ENCODE assay signal across 1 cellular context in the genomic region with DNA sequence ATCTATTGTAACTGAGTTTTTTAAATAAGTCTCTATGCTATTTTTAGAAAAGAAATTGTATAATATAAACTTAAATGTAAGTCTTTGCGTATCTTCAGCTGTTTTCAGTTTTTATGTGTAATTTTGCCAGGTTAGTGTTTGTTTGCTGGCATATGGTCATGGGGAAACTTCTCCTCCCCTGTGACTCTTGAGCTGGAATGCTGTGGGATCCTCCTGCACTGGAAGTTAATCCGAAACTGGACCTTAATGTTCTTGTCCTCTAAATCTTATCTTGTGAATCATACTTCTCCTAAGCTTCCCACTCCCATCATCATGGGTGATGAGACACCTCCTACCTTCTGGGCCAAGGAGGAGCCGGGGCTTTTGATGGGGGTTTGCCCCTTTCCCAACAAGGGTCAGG.
TF ChIP-seq lines count a peak whose summit lies in the region.

No MANE protein-coding gene starts in this region.

TF ChIP-seq in H1, 55 proteins besides CTCF, POLR2A, EP300 and RAD21 (continued from another document):
- TF ChIP-seq RFX5 (IDR thresholded peaks at IDR 0.05; ENCODE audit: borderline replicate concordance, low read depth, low read length) (no peak), E2F6 (IDR thresholded peaks at IDR 0.05) (no peak), TBP (IDR thresholded peaks at IDR 0.05; ENCODE audit: low read depth, low read length) (no peak), CHD1 (IDR thresholded peaks at IDR 0.05; ENCODE audit: low read depth, low read length) (no peak), NRF1 (IDR thresholded peaks at IDR 0.05; ENCODE audit: low read depth, low read length) (no peak)
- TF ChIP-seq, protein P1, sequence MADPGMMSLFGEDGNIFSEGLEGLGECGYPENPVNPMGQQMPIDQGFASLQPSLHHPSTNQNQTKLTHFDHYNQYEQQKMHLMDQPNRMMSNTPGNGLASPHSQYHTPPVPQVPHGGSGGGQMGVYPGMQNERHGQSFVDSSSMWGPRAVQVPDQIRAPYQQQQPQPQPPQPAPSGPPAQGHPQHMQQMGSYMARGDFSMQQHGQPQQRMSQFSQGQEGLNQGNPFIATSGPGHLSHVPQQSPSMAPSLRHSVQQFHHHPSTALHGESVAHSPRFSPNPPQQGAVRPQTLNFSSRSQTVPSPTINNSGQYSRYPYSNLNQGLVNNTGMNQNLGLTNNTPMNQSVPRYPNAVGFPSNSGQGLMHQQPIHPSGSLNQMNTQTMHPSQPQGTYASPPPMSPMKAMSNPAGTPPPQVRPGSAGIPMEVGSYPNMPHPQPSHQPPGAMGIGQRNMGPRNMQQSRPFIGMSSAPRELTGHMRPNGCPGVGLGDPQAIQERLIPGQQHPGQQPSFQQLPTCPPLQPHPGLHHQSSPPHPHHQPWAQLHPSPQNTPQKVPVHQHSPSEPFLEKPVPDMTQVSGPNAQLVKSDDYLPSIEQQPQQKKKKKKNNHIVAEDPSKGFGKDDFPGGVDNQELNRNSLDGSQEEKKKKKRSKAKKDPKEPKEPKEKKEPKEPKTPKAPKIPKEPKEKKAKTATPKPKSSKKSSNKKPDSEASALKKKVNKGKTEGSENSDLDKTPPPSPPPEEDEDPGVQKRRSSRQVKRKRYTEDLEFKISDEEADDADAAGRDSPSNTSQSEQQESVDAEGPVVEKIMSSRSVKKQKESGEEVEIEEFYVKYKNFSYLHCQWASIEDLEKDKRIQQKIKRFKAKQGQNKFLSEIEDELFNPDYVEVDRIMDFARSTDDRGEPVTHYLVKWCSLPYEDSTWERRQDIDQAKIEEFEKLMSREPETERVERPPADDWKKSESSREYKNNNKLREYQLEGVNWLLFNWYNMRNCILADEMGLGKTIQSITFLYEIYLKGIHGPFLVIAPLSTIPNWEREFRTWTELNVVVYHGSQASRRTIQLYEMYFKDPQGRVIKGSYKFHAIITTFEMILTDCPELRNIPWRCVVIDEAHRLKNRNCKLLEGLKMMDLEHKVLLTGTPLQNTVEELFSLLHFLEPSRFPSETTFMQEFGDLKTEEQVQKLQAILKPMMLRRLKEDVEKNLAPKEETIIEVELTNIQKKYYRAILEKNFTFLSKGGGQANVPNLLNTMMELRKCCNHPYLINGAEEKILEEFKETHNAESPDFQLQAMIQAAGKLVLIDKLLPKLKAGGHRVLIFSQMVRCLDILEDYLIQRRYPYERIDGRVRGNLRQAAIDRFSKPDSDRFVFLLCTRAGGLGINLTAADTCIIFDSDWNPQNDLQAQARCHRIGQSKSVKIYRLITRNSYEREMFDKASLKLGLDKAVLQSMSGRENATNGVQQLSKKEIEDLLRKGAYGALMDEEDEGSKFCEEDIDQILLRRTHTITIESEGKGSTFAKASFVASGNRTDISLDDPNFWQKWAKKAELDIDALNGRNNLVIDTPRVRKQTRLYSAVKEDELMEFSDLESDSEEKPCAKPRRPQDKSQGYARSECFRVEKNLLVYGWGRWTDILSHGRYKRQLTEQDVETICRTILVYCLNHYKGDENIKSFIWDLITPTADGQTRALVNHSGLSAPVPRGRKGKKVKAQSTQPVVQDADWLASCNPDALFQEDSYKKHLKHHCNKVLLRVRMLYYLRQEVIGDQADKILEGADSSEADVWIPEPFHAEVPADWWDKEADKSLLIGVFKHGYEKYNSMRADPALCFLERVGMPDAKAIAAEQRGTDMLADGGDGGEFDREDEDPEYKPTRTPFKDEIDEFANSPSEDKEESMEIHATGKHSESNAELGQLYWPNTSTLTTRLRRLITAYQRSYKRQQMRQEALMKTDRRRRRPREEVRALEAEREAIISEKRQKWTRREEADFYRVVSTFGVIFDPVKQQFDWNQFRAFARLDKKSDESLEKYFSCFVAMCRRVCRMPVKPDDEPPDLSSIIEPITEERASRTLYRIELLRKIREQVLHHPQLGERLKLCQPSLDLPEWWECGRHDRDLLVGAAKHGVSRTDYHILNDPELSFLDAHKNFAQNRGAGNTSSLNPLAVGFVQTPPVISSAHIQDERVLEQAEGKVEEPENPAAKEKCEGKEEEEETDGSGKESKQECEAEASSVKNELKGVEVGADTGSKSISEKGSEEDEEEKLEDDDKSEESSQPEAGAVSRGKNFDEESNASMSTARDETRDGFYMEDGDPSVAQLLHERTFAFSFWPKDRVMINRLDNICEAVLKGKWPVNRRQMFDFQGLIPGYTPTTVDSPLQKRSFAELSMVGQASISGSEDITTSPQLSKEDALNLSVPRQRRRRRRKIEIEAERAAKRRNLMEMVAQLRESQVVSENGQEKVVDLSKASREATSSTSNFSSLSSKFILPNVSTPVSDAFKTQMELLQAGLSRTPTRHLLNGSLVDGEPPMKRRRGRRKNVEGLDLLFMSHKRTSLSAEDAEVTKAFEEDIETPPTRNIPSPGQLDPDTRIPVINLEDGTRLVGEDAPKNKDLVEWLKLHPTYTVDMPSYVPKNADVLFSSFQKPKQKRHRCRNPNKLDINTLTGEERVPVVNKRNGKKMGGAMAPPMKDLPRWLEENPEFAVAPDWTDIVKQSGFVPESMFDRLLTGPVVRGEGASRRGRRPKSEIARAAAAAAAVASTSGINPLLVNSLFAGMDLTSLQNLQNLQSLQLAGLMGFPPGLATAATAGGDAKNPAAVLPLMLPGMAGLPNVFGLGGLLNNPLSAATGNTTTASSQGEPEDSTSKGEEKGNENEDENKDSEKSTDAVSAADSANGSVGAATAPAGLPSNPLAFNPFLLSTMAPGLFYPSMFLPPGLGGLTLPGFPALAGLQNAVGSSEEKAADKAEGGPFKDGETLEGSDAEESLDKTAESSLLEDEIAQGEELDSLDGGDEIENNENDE (IDR thresholded peaks at IDR 0.05; ENCODE audit: insufficient replicate concordance, low read length) = no peak
